In genomic region chr4:127782025-127782274, GRCh38 we compare ENCODE assay signal across 9 cellular contexts. TPM values are rescaled to one million over a fixed set of nuclear protein-coding genes. Genes with fewer than 3 reads are reported as not detected.
DNase-seq lines count a peak whose midpoint lies in the region; ATAC-seq, FAIRE-seq and TF ChIP-seq lines count a peak whose summit lies in the region.
"Had no signal": no experiment of that assay in that cellular context is flagged by ENCODE, and none has a peak within 500 bp of the region (broad histone marks: within the 10 kb centered on the region; RNA-seq: fewer than 3 reads in every experiment).

No MANE protein-coding gene starts in this region.

- ATAC-seq in GM19468 (IDR thresholded peaks at IDR 0.05; ENCODE audit: extremely low read depth, unreplicated experiment) (peak; percentile 77), HG03575 (IDR thresholded peaks at IDR 0.05; ENCODE audit: extremely low read depth, insufficient number of reproducible peaks, low FRiP score, unreplicated experiment) (peak; percentile 30), RWPE2 (ENCODE audit: low read depth) (peak; percentile 82), HepG2 (no peak; the same call in 2 of the 3 replicates)

- H3K9ac ChIP-seq in HepG2 (ENCODE audit: insufficient read depth, low read depth, low read length) = peak overlapping the region; percentile 78

- in situ Hi-C loops in HepG2 (cut with HindIII; ENCODE audit: extremely low pct_ligation_motif_present, low pct_unique_long_range_greater_than_20kb) = no loop called here

- CTCF ChIA-PET in HepG2 (lab: Yijun Ruan, JAX; ENCODE audit: low intra/inter-chr PET ratio, low total read pairs) = no interaction called here

- no peaks in the 10 kb centered on the region for H3K36me3 ChIP-seq in RWPE2 (ENCODE audit: low read depth)
- no peaks in the 10 kb centered on the region for H3K36me3 ChIP-seq in HepG2 (replicated peaks in 1 of 2; ENCODE audit: control insufficient read depth in 1 of 2, insufficient read depth in 2 of 2, low read length in 2 of 2)

- TF ChIP-seq CTCF in RWPE2 (IDR thresholded peaks at IDR 0.05; ENCODE audit: poor library complexity, severe bottlenecking) (no peak), coronary artery (IDR thresholded peaks at IDR 0.05) (peak; percentile 26), HepG2 (CRISPR knock-in tag; IDR thresholded peaks at IDR 0.05) (no peak)

- DNase-seq in DMS 273 (lab: John Stamatoyannopoulos, UW; ENCODE audit: unreplicated experiment) (peak; percentile 94), DMS 273 treated with DMSO at 0.1 percent for 48 hours (lab: John Stamatoyannopoulos, UW) (no peak), RWPE2 (ENCODE audit: low spot score) (peak; percentile 80), coronary artery (ENCODE audit: low spot score) (peak; percentile 90), HepG2 (ENCODE audit: low spot score) (no peak)
- peak; percentile 48 to 50 for DNase-seq in stimulated activated CD8-positive, alpha-beta memory T cell treated with anti-CD3 and anti-CD28 coated beads, Interleukin-15, amount 100 ng/mL, for 48 hours (ENCODE audit: low read depth in 2 of 2)

- BruUV-seq in HepG2 (replicated peaks; lab: Mats Ljungman, UMichigan) = no TSS peak

- H3K4me2 ChIP-seq in HepG2 (ENCODE audit: low read depth, low read length) = peak overlapping the region; percentile 90

- TF ChIP-seq RAD21 in HepG2 (CRISPR knock-in tag; IDR thresholded peaks at IDR 0.05) = no peak

- H3K4me1 ChIP-seq in RWPE2 (ENCODE audit: insufficient read depth, poor library complexity, severe bottlenecking) = peaks cover 5% of the 10 kb centered on the region
- H3K4me1 ChIP-seq in HepG2 (ENCODE audit: insufficient read depth, low read length) = peaks cover 32% of the 10 kb centered on the region

- H3K27me3 ChIP-seq in RWPE2 (ENCODE audit: insufficient read depth, poor library complexity, severe bottlenecking) = no peaks in the 10 kb centered on the region
- no peaks in the 10 kb centered on the region; a peak in 1 of 5 replicates for H3K27me3 ChIP-seq in HepG2 (ENCODE audit: control insufficient read depth in 1 of 2, insufficient read depth in 2 of 2, low read length in 2 of 2)

- peaks cover 34% of the 10 kb centered on the region for H3K79me2 ChIP-seq in HepG2 (ENCODE audit: insufficient read depth, low read length)

- POLR2A ChIA-PET in HepG2 (lab: Yijun Ruan, JAX) = interaction anchor here (1.7 kb wide), 1 partner anchor 183 kb away, joined by 4 read pairs; the partner anchor contains the start of genes ABHD18 and MFSD8

- no peak overlapping the region for H2AFZ ChIP-seq in HepG2 (ENCODE audit: low read length)

- H3K27ac ChIP-seq in RWPE2 (ENCODE audit: poor library complexity, severe bottlenecking) (peak overlapping the region; percentile 89), coronary artery (peak overlapping the region; percentile 88 to 90), HepG2 (ENCODE audit: extremely low read length, insufficient read depth, low read length) (peak overlapping the region; percentile 69)

- TF ChIP-seq POLR2A in HepG2 (IDR thresholded peaks at IDR 0.05; ENCODE audit: insufficient read depth in 1 of 2, low read depth in 2 of 2, low read length in 2 of 2) = no peak

- intact Hi-C loops in HepG2 (cut with micrococcal nuclease; ENCODE audit: unreplicated experiment) = loop anchor here (10.0 kb wide), 2 partner anchors 103 to 183 kb away; partner anchors contain the start of genes ABHD18, MFSD8 and PLK4

- H3K4me3 ChIP-seq in RWPE2 (ENCODE audit: severe bottlenecking) (peak overlapping the region; percentile 54), coronary artery (peak overlapping the region; percentile 87), HepG2 (replicated peaks in 1 of 3; ENCODE audit: insufficient read depth in 1 of 3, low read depth in 2 of 3, low read length in 3 of 3) (peak overlapping the region; percentile 44 to 88 (median 82))

- TF ChIP-seq EP300 in HepG2 (IDR thresholded peaks at IDR 0.05; ENCODE audit: low read depth in 2 of 2, low read length in 2 of 2) (no peak), HepG2 (CRISPR knock-in tag; IDR thresholded peaks at IDR 0.05; ENCODE audit: borderline replicate concordance) (no peak)

- no peaks in the 10 kb centered on the region for H4K20me1 ChIP-seq in HepG2 (ENCODE audit: insufficient read depth, low read length)

- WGBS in HepG2 (ENCODE audit: low lambda C conversion rate) = 21% methylated on average over 14 of the region's 30 CpGs

- FAIRE-seq in HepG2 (lab: Jason Lieb, UNC) = no peak
- FAIRE-seq: A204.1 had no signal

- H3K9me3 ChIP-seq in RWPE2 (ENCODE audit: severe bottlenecking) (no peaks in the 10 kb centered on the region), HepG2 (ENCODE audit: low read length) (no peaks in the 10 kb centered on the region)

TF ChIP-seq in HepG2, 621 proteins besides CTCF, POLR2A, EP300 and RAD21 (continues in another document):
- TF ChIP-seq, protein P1, sequence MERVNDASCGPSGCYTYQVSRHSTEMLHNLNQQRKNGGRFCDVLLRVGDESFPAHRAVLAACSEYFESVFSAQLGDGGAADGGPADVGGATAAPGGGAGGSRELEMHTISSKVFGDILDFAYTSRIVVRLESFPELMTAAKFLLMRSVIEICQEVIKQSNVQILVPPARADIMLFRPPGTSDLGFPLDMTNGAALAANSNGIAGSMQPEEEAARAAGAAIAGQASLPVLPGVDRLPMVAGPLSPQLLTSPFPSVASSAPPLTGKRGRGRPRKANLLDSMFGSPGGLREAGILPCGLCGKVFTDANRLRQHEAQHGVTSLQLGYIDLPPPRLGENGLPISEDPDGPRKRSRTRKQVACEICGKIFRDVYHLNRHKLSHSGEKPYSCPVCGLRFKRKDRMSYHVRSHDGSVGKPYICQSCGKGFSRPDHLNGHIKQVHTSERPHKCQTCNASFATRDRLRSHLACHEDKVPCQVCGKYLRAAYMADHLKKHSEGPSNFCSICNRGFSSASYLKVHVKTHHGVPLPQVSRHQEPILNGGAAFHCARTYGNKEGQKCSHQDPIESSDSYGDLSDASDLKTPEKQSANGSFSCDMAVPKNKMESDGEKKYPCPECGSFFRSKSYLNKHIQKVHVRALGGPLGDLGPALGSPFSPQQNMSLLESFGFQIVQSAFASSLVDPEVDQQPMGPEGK (CRISPR knock-in tag; IDR thresholded peaks at IDR 0.05) = no peak
- TF ChIP-seq ZNF274 (CRISPR knock-in tag; IDR thresholded peaks at IDR 0.05) = peak; percentile 9; the same call in 1 of the 2 replicates
- 0 out of 2 replicates have a peak, but pooled peaks have one; percentile 31 for TF ChIP-seq ZC3H13 (CRISPR knock-in tag; IDR thresholded peaks at IDR 0.05)
- TF ChIP-seq ATF1 (CRISPR knock-in tag; IDR thresholded peaks at IDR 0.05) = no peak

RNA-seq across cellular contexts. Expression of gene HSPA4L, which starts 0.2 kb away (rescaled TPM):
- 31.5 and 61.8 TPM in 2 replicates for total RNA-seq in HepG2 (2016; rRNA removed; fragmentation: Illumina TruSeq; extraction: Trizol)
- 3.1 and 3.3 TPM in 2 replicates for total RNA-seq in HepG2 (2016; cell fraction: cytosol; rRNA removed; fragmentation: Illumina TruSeq; extraction: Trizol; ENCODE audit: low read depth)
- total RNA-seq in HepG2 (2016; cell fraction: insoluble cytoplasmic fraction; rRNA removed; fragmentation: Illumina TruSeq; extraction: Trizol) = 32.3 and 61.1 TPM in 2 replicates
- total RNA-seq in HepG2 (2016; cell fraction: membrane; rRNA removed; fragmentation: Illumina TruSeq; extraction: Trizol) = 4.9 and 5.9 TPM in 2 replicates
- 22.8 and 25.9 TPM in 2 replicates for total RNA-seq in HepG2 (2016; cell fraction: nucleus; rRNA removed; fragmentation: Illumina TruSeq; extraction: Trizol)
- 2.7 and 3.7 TPM in 2 replicates for polyA plus RNA-seq in HepG2 (2011; rRNA removed)
- polyA plus RNA-seq in HepG2 (2011; cell fraction: cytosol; rRNA removed) = 1.6 and 1.7 TPM in 2 replicates
- 2.0 TPM in 2 replicates for polyA plus RNA-seq in HepG2 (2011; cell fraction: nucleus; rRNA removed)
- polyA plus RNA-seq in HepG2 (2012) = 6.5 and 7.1 TPM in 2 replicates
- polyA plus RNA-seq in HepG2 (2016; cell fraction: cytosol; fragmentation: Illumina TruSeq; extraction: Trizol; ENCODE audit: low read depth) = 0.41 and 0.43 TPM in 2 replicates
- polyA plus RNA-seq in HepG2 (2016; cell fraction: insoluble cytoplasmic fraction; fragmentation: Illumina TruSeq; extraction: Trizol; ENCODE audit: low read depth) = 28.3 TPM in 2 replicates
- polyA plus RNA-seq in HepG2 (2016; cell fraction: membrane; fragmentation: Illumina TruSeq; extraction: Trizol; ENCODE audit: low read depth) = 1.1 and 1.3 TPM in 2 replicates
- 14.1 and 14.9 TPM in 2 replicates for polyA plus RNA-seq in HepG2 (2016; cell fraction: nucleus; fragmentation: Illumina TruSeq; extraction: Trizol; ENCODE audit: insufficient read depth, low read depth)
- 14.3 and 32.5 TPM in 2 replicates for polyA minus RNA-seq in HepG2 (2011; rRNA and poly(A)+ RNA removed; ENCODE audit: low replicate concordance)
- 5.0 and 8.7 TPM in 2 replicates for polyA minus RNA-seq in HepG2 (2011; cell fraction: cytosol; rRNA and poly(A)+ RNA removed)
- 12.1 and 12.4 TPM in 2 replicates for polyA minus RNA-seq in HepG2 (2011; cell fraction: nucleus; rRNA and poly(A)+ RNA removed)

RNA-seq across cellular contexts. Expression of gene SLC25A31, which starts 51.8 kb away (rescaled TPM):
- 0.04 TPM in 1 of 2 replicates, not detected in the other for total RNA-seq in HepG2 (2016; rRNA removed; fragmentation: Illumina TruSeq; extraction: Trizol)
- total RNA-seq in HepG2 (2016; cell fraction: cytosol; rRNA removed; fragmentation: Illumina TruSeq; extraction: Trizol; ENCODE audit: low read depth) = not detected in 2 replicates
- total RNA-seq in HepG2 (2016; cell fraction: insoluble cytoplasmic fraction; rRNA removed; fragmentation: Illumina TruSeq; extraction: Trizol) = not detected in 2 replicates
- not detected in 2 replicates for total RNA-seq in HepG2 (2016; cell fraction: membrane; rRNA removed; fragmentation: Illumina TruSeq; extraction: Trizol)
- total RNA-seq in HepG2 (2016; cell fraction: nucleus; rRNA removed; fragmentation: Illumina TruSeq; extraction: Trizol) = not detected in 2 replicates
- not detected in 2 replicates for polyA plus RNA-seq in HepG2 (2011; rRNA removed)
- polyA plus RNA-seq in HepG2 (2011; cell fraction: cytosol; rRNA removed) = not detected in 2 replicates
- polyA plus RNA-seq in HepG2 (2011; cell fraction: nucleus; rRNA removed) = not detected in 2 replicates
- polyA plus RNA-seq in HepG2 (2012) = not detected in 2 replicates
- polyA plus RNA-seq in HepG2 (2016; cell fraction: cytosol; fragmentation: Illumina TruSeq; extraction: Trizol; ENCODE audit: low read depth) = not detected in 2 replicates
- not detected in 2 replicates for polyA plus RNA-seq in HepG2 (2016; cell fraction: insoluble cytoplasmic fraction; fragmentation: Illumina TruSeq; extraction: Trizol; ENCODE audit: low read depth)
- not detected in 2 replicates for polyA plus RNA-seq in HepG2 (2016; cell fraction: membrane; fragmentation: Illumina TruSeq; extraction: Trizol; ENCODE audit: low read depth)
- not detected in 2 replicates for polyA plus RNA-seq in HepG2 (2016; cell fraction: nucleus; fragmentation: Illumina TruSeq; extraction: Trizol; ENCODE audit: insufficient read depth, low read depth)
- not detected in 2 replicates for polyA minus RNA-seq in HepG2 (2011; rRNA and poly(A)+ RNA removed; ENCODE audit: low replicate concordance)
- polyA minus RNA-seq in HepG2 (2011; cell fraction: cytosol; rRNA and poly(A)+ RNA removed) = not detected in 2 replicates
- not detected in 2 replicates for polyA minus RNA-seq in HepG2 (2011; cell fraction: nucleus; rRNA and poly(A)+ RNA removed)

Comparison
In these comparisons a context has a peak if more than half of its experiments do, and no peak if none do; other contexts are left out.
1. DNase-seq: peak in DMS 273 (single experiment), RWPE2 (single experiment), coronary artery (single experiment) and stimulated activated CD8-positive, alpha-beta memory T cell treated with anti-CD3 and anti-CD28 coated beads, Interleukin-15, amount 100 ng/mL, for 48 hours (2 of 2); none in DMS 273 treated with DMSO at 0.1 percent for 48 hours (single experiment) and HepG2 (single experiment).
2. Peak in every context shown above with its lines, with median percentiles within 50 percentile points of each other: H3K27ac ChIP-seq and H3K4me3 ChIP-seq.